8 cellular contexts compared by ENCODE assay signal in genomic region chr13:77330009-77330471, GRCh38. TPM values are rescaled to one million over a fixed set of nuclear protein-coding genes. Genes with fewer than 3 reads are reported as not detected.
DNase-seq lines count a peak whose midpoint lies in the region; ATAC-seq and TF ChIP-seq lines count a peak whose summit lies in the region.

No MANE protein-coding gene starts in this region.

- peak overlapping the region; percentile 97 for H3K27ac Mint-ChIP-seq in CD8-positive, alpha-beta T cell

- no peaks in the 10 kb centered on the region for H3K9me3 Mint-ChIP-seq in CD8-positive, alpha-beta T cell

- peak overlapping the region; percentile 98 for H3K4me3 ChIP-seq in CD8-positive, alpha-beta T cell (ENCODE audit: low read depth, low read length)
- peak overlapping the region; percentile 93 for H3K4me3 ChIP-seq in HUES6 (ENCODE audit: low read depth, low read length)
- H3K4me3 ChIP-seq in ascending aorta: peak overlapping the region; percentile 75 to 78
- peak overlapping the region; percentile 67 for H3K4me3 ChIP-seq in thymus (ENCODE audit: low read length)

- H3K27me3 Mint-ChIP-seq in CD8-positive, alpha-beta T cell (ENCODE audit: low read depth): no peaks in the 10 kb centered on the region

- peak overlapping the region; percentile 91 for H3K4me3 Mint-ChIP-seq in CD8-positive, alpha-beta T cell

- CTCF ChIA-PET in CD8-positive, alpha-beta T cell (lab: Charles Lee): interaction anchor here (0.6 to 2.2 kb wide), 4 partner anchors 36 to 369 kb away, joined by 3 to 14 read pairs (median 4); no protein-coding TSS in a partner anchor

- no peaks in the 10 kb centered on the region for H3K36me3 ChIP-seq in CD8-positive, alpha-beta T cell (ENCODE audit: insufficient read depth, low read length)
- H3K36me3 ChIP-seq in HUES6 (ENCODE audit: control insufficient read depth, insufficient read depth, low read length) (no peaks in the 10 kb centered on the region), ascending aorta (no peaks in the 10 kb centered on the region), thymus (ENCODE audit: control insufficient read depth, insufficient read depth) (no peaks in the 10 kb centered on the region)

- peaks cover 42% of the 10 kb centered on the region for H3K4me1 Mint-ChIP-seq in CD8-positive, alpha-beta T cell (ENCODE audit: low read depth)

- no peak for DNase-seq in CD8-positive, alpha-beta T cell
- DNase-seq in ascending aorta (ENCODE audit: low spot score in 2 of 2) (no peak), left colon (no peak), hypothalamus (lab: John Stamatoyannopoulos, UW) (no peak), EL (no peak)

- TF ChIP-seq CTCF in CD8-positive, alpha-beta T cell (IDR thresholded peaks at IDR 0.05): no peak
- no peak for TF ChIP-seq CTCF in ascending aorta (IDR thresholded peaks at IDR 0.05)

- WGBS in thymus: under 1% methylated on average over 10 of the region's 10 CpGs

- POLR2A ChIA-PET in CD8-positive, alpha-beta T cell (lab: Charles Lee): interaction anchor here (0.6 to 2.2 kb wide), 18 partner anchors 8 to 367 kb away, joined by 3 to 13 read pairs (median 4); partner anchors contain the start of genes CLN5, FBXL3 and SLAIN1

- intact Hi-C loops in CD8-positive, alpha-beta T cell (cut with DNase I, micrococcal nuclease): loop anchor here in 1 of 2 experiments (5.0 kb wide), 1 partner anchor 33 kb away; no protein-coding TSS in a partner anchor
- intact Hi-C loops in ascending aorta (cut with DNase I): no loop called here
- intact Hi-C loops in left colon (cut with DNase I, micrococcal nuclease): no loop called here

- peak overlapping the region; percentile 85 for H3K27ac ChIP-seq in CD8-positive, alpha-beta T cell (ENCODE audit: low read depth, low read length)
- no peak overlapping the region for H3K27ac ChIP-seq in HUES6 (ENCODE audit: low read depth, low read length)
- H3K27ac ChIP-seq in ascending aorta: peak overlapping the region; percentile 64 to 68
- H3K27ac ChIP-seq in thymus (ENCODE audit: low read depth): peak overlapping the region; percentile 90

- H3K4me1 ChIP-seq in CD8-positive, alpha-beta T cell (ENCODE audit: insufficient read depth, low read length): peaks cover 35% of the 10 kb centered on the region
- H3K4me1 ChIP-seq in HUES6 (ENCODE audit: control insufficient read depth, insufficient read depth, low read length): peaks cover 23% of the 10 kb centered on the region
- H3K4me1 ChIP-seq in ascending aorta: peaks cover 0 to 16% of the 10 kb centered on the region in 2 donors
- H3K4me1 ChIP-seq in thymus (ENCODE audit: control insufficient read depth, insufficient read depth, low read length): peaks cover 9% of the 10 kb centered on the region

- peak overlapping the region; percentile 68 for H3K9ac ChIP-seq in HUES6 (ENCODE audit: low read length)

- peaks cover 23% of the 10 kb centered on the region for H3K36me3 Mint-ChIP-seq in CD8-positive, alpha-beta T cell

- no peaks in the 10 kb centered on the region for H3K9me3 ChIP-seq in CD8-positive, alpha-beta T cell (ENCODE audit: low read length)
- H3K9me3 ChIP-seq in HUES6 (ENCODE audit: control insufficient read depth, insufficient read depth, low read depth, low read length): no peaks in the 10 kb centered on the region
- no peaks in the 10 kb centered on the region for H3K9me3 ChIP-seq in ascending aorta
- no peaks in the 10 kb centered on the region for H3K9me3 ChIP-seq in thymus (ENCODE audit: control insufficient read depth)

- ATAC-seq in CD8-positive, alpha-beta T cell: no peak
- peak; percentile 0 for ATAC-seq in left colon
- no peak for ATAC-seq in HG03571 (IDR thresholded peaks at IDR 0.05; ENCODE audit: unreplicated experiment)

- H3K27me3 ChIP-seq in CD8-positive, alpha-beta T cell (ENCODE audit: insufficient read depth, low read length): no peaks in the 10 kb centered on the region
- H3K27me3 ChIP-seq in HUES6 (ENCODE audit: control insufficient read depth, insufficient read depth, low read length) (peaks cover 20% of the 10 kb centered on the region), ascending aorta (no peaks in the 10 kb centered on the region), thymus (ENCODE audit: control insufficient read depth, insufficient read depth) (no peaks in the 10 kb centered on the region)

RNA-seq across cellular contexts. Expression of gene MYCBP2, which starts 3.1 kb away (rescaled TPM):
- total RNA-seq in CD8-positive, alpha-beta T cell: 100 to 1,000 TPM in 1 of 2 experiments, 10 to 100 TPM in 1; 92.3 to 105 TPM
- total RNA-seq in ascending aorta (264 TPM), left colon (10 to 100 TPM; 40.8 to 42.2 TPM)
- 63.3 TPM for polyA plus RNA-seq in thymus
